23 cellular contexts compared by ENCODE assay signal in the genomic region with DNA sequence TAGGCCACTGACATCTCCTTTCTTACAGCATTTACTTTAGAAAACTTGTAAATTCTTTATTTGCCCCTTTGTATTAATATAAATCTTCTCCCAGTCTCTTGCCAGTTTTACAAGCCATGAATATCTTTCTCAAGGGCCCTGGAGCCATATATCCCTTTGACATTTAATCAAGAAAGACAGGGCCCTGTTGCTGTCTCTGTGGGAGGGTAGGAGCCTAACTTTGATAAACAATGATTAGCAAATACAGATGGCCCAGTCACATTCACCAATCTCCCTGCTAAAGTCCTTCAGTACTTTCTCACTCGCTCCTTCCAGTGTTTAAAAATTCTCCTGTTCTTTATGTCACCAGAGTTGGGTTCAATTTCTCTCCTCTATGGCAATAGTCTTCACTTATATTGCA.
"Had no signal": no experiment of that assay in that cellular context is flagged by ENCODE, and none has a peak within 500 bp of the region (broad histone marks: within the 10 kb centered on the region; RNA-seq: fewer than 3 reads in every experiment).

No MANE protein-coding gene starts in this region.

- H3K4me3 Mint-ChIP-seq: activated CD4-positive, alpha-beta T cell treated with anti-CD3 and anti-CD28 coated beads, Interleukin-2, amount 10 ng/mL, durations not matched to agents 7 days and 5 days; activated naive CD8-positive, alpha-beta T cell; activated T-cell treated with anti-CD3 and anti-CD28 coated beads, Interleukin-2, amount 50 U/mL, for 24 hours; activated T-helper 17 cell treated with anti-CD3 and anti-CD28 coated beads, Interleukin-2, amount 50 U/mL, for 72 hours; dendritic cell treated with granulocyte-macrophage colony-stimulating factor and Interleukin-4, amounts not matched to agents 40 ng/mL and 50 ng/mL, for 4 days; stimulated activated naive CD8-positive, alpha-beta T cell treated with anti-CD3 and anti-CD28 coated beads, Interleukin-15, Interleukin-2, amounts not matched to agents 100 ng/mL and 50 ng/mL, for 24 hours; T-helper 17 cell had no signal

- H3K9me3 ChIP-seq: ascending aorta, left ventricle myocardium inferior, prostate gland, right atrium auricular region, thyroid gland, upper lobe of right lung had no signal

- DNase-seq: activated CD4-positive, alpha-beta T cell treated with anti-CD3 and anti-CD28 coated beads, Interleukin-2, amount 10 ng/mL, durations not matched to agents 7 days and 5 days; activated naive CD4-positive, alpha-beta T cell; activated T-cell treated with anti-CD3 and anti-CD28 coated beads, Interleukin-2, amount 50 U/mL, for 24 hours; adrenal gland; brain microvascular endothelial cell; caudate nucleus; effector CD4-positive, alpha-beta T cell; erythroblast; left ventricle myocardium inferior; substantia nigra; SW 1271; T-helper 17 cell; thyroid gland; upper lobe of right lung had no signal

- H3K27me3 ChIP-seq: adrenal gland, ascending aorta, brain microvascular endothelial cell, foreskin keratinocyte, right atrium auricular region, thyroid gland, upper lobe of right lung had no signal

- H3K36me3 ChIP-seq: adrenal gland, ascending aorta, brain microvascular endothelial cell, left ventricle myocardium inferior, prostate gland, right atrium auricular region, thyroid gland, upper lobe of right lung had no signal

- ATAC-seq: activated CD4-positive, CD25-positive, alpha-beta regulatory T cell treated with anti-CD3 and anti-CD28 coated beads, Interleukin-2, amount 50 U/mL, for 24 hours; activated T-helper 17 cell treated with anti-CD3 and anti-CD28 coated beads, Interleukin-2, amount 50 U/mL, for 72 hours; foreskin keratinocyte; T-helper 17 cell; upper lobe of right lung had no signal

- H3K27ac Mint-ChIP-seq: activated CD4-positive, alpha-beta T cell treated with anti-CD3 and anti-CD28 coated beads, Interleukin-2, amount 10 ng/mL, durations not matched to agents 7 days and 5 days; activated naive CD8-positive, alpha-beta T cell; activated T-cell treated with anti-CD3 and anti-CD28 coated beads, Interleukin-2, amount 50 U/mL, for 24 hours; activated T-helper 17 cell treated with anti-CD3 and anti-CD28 coated beads, Interleukin-2, amount 50 U/mL, for 72 hours; dendritic cell treated with granulocyte-macrophage colony-stimulating factor and Interleukin-4, amounts not matched to agents 40 ng/mL and 50 ng/mL, for 4 days; stimulated activated naive CD8-positive, alpha-beta T cell treated with anti-CD3 and anti-CD28 coated beads, Interleukin-15, Interleukin-2, amounts not matched to agents 100 ng/mL and 50 ng/mL, for 24 hours; T-helper 17 cell had no signal

- H3K4me1 Mint-ChIP-seq: activated CD4-positive, alpha-beta T cell treated with anti-CD3 and anti-CD28 coated beads, Interleukin-2, amount 10 ng/mL, durations not matched to agents 7 days and 5 days; activated T-helper 17 cell treated with anti-CD3 and anti-CD28 coated beads, Interleukin-2, amount 50 U/mL, for 72 hours; T-helper 17 cell had no signal

- H3K9me3 Mint-ChIP-seq: activated CD4-positive, alpha-beta T cell treated with anti-CD3 and anti-CD28 coated beads, Interleukin-2, amount 10 ng/mL, durations not matched to agents 7 days and 5 days; activated T-cell treated with anti-CD3 and anti-CD28 coated beads, Interleukin-2, amount 50 U/mL, for 24 hours; stimulated activated naive CD8-positive, alpha-beta T cell treated with anti-CD3 and anti-CD28 coated beads, Interleukin-15, Interleukin-2, amounts not matched to agents 100 ng/mL and 50 ng/mL, for 24 hours had no signal

- H3K27me3 Mint-ChIP-seq: activated CD4-positive, alpha-beta T cell treated with anti-CD3 and anti-CD28 coated beads, Interleukin-2, amount 10 ng/mL, durations not matched to agents 7 days and 5 days; activated T-cell treated with anti-CD3 and anti-CD28 coated beads, Interleukin-2, amount 50 U/mL, for 24 hours; activated T-helper 17 cell treated with anti-CD3 and anti-CD28 coated beads, Interleukin-2, amount 50 U/mL, for 72 hours; dendritic cell treated with granulocyte-macrophage colony-stimulating factor and Interleukin-4, amounts not matched to agents 40 ng/mL and 50 ng/mL, for 4 days; stimulated activated naive CD8-positive, alpha-beta T cell treated with anti-CD3 and anti-CD28 coated beads, Interleukin-15, Interleukin-2, amounts not matched to agents 100 ng/mL and 50 ng/mL, for 24 hours; T-helper 17 cell had no signal

- H3K4me3 ChIP-seq: adrenal gland, ascending aorta, left ventricle myocardium inferior, prostate gland, right atrium auricular region, thyroid gland, upper lobe of right lung had no signal

- H3K4me1 ChIP-seq: adrenal gland, ascending aorta, foreskin keratinocyte, left ventricle myocardium inferior, prostate gland, right atrium auricular region, thyroid gland, upper lobe of right lung had no signal

- H3K36me3 Mint-ChIP-seq: activated naive CD8-positive, alpha-beta T cell had no signal

- H3K27ac ChIP-seq: adrenal gland, ascending aorta, brain microvascular endothelial cell, foreskin keratinocyte, left ventricle myocardium inferior, prostate gland, right atrium auricular region, thyroid gland, upper lobe of right lung had no signal
